ENCODE assay signal across 14 cellular contexts in genomic region chr3:69890094-69890493, GRCh38.
DNase-seq lines count a peak whose midpoint lies in the region; ATAC-seq and TF ChIP-seq lines count a peak whose summit lies in the region.
"Had no signal": no experiment of that assay in that cellular context is flagged by ENCODE, and none has a peak within 500 bp of the region (broad histone marks: within the 10 kb centered on the region; RNA-seq: fewer than 3 reads in every experiment).

No MANE protein-coding gene starts in this region.

- H3K4me1 ChIP-seq in mammary epithelial cell (ENCODE audit: insufficient read depth, low read length): peaks cover 9% of the 10 kb centered on the region

- H3K27me3 ChIP-seq in mammary epithelial cell (ENCODE audit: insufficient read depth, low read length): no peaks in the 10 kb centered on the region
- H3K27me3 ChIP-seq: hepatocyte, uterus had no signal

- no peak overlapping the region for H2AFZ ChIP-seq in mammary epithelial cell (ENCODE audit: low read depth, low read length)
- H2AFZ ChIP-seq: hepatocyte had no signal

- H3K36me3 ChIP-seq in mammary epithelial cell (ENCODE audit: insufficient read depth, low read length): no peaks in the 10 kb centered on the region
- H3K36me3 ChIP-seq: uterus had no signal

- no peak overlapping the region for H3K4me3 ChIP-seq in mammary epithelial cell (replicated peaks in 1 of 3; ENCODE audit: insufficient read depth in 1 of 3, low read depth in 2 of 3, low read length in 3 of 3)
- H3K4me3 ChIP-seq: hepatocyte, uterus had no signal

- DNase-seq in activated T-cell treated with anti-CD3 and anti-CD28 coated beads, Interleukin-2, amount 50 U/mL, for 4 hours: no peak
- DNase-seq in activated T-cell treated with anti-CD3 and anti-CD28 coated beads, Interleukin-2, amount 50 U/mL, for 24 hours: no peak
- peak; percentile 42 for DNase-seq in HS-5 (ENCODE audit: low read depth)
- peak; percentile 84 for DNase-seq in mammary epithelial cell
- DNase-seq in renal cortical epithelial cell (ENCODE audit: low read depth): peak; percentile 78
- DNase-seq in glutamatergic neuron: no peak
- no peak for DNase-seq in DMS79 (lab: John Stamatoyannopoulos, UW)
- DNase-seq: activated CD8-positive, alpha-beta memory T cell treated with anti-CD3 and anti-CD28 coated beads, Interleukin-2, amount 50 U/mL, for 4 hours; NCI-H1417 treated with DMSO at 0.1 percent for 48 hours; uterus had no signal

- TF ChIP-seq CTCF in mammary epithelial cell (conservative IDR thresholded peaks at IDR 0.05 in 1 of 2, IDR thresholded peaks at IDR 0.05 in 1 of 2; ENCODE audit: extremely low read depth in 1 of 2, insufficient read depth in 1 of 2, low read depth in 1 of 2, low read length in 2 of 2) (no peak), glutamatergic neuron (IDR thresholded peaks at IDR 0.05; ENCODE audit: partially characterized antibody, unreplicated experiment) (no peak)

- no peak overlapping the region for H3K27ac ChIP-seq in mammary epithelial cell (ENCODE audit: insufficient read depth, low read depth, low read length)
- H3K27ac ChIP-seq: hepatocyte, uterus had no signal

- no TSS peak for BruUV-seq in mammary epithelial cell (replicated peaks; lab: Mats Ljungman, UMichigan)

- H3K4me2 ChIP-seq in mammary epithelial cell (ENCODE audit: insufficient read depth, low read depth, low read length): no peak overlapping the region
- H3K4me2 ChIP-seq: hepatocyte had no signal

- no peaks in the 10 kb centered on the region for H3K79me2 ChIP-seq in mammary epithelial cell (ENCODE audit: insufficient read depth, low read length)
- H3K79me2 ChIP-seq: hepatocyte had no signal

- no peaks in the 10 kb centered on the region for H3K27me3 Mint-ChIP-seq in activated T-cell treated with anti-CD3 and anti-CD28 coated beads, Interleukin-2, amount 50 U/mL, for 4 hours (ENCODE audit: low read depth)
- peaks cover 4% of the 10 kb centered on the region for H3K27me3 Mint-ChIP-seq in activated T-cell treated with anti-CD3 and anti-CD28 coated beads, Interleukin-2, amount 50 U/mL, for 24 hours
- H3K27me3 Mint-ChIP-seq in glutamatergic neuron (ENCODE audit: unreplicated experiment): no peaks in the 10 kb centered on the region

- H3K4me3 Mint-ChIP-seq in activated T-cell treated with anti-CD3 and anti-CD28 coated beads, Interleukin-2, amount 50 U/mL, for 4 hours: no peak overlapping the region
- H3K4me3 Mint-ChIP-seq in activated T-cell treated with anti-CD3 and anti-CD28 coated beads, Interleukin-2, amount 50 U/mL, for 24 hours: no peak overlapping the region
- no peak overlapping the region for H3K4me3 Mint-ChIP-seq in glutamatergic neuron (ENCODE audit: unreplicated experiment)
- H3K4me3 Mint-ChIP-seq: nephron; stimulated activated naive CD8-positive, alpha-beta T cell treated with anti-CD3 and anti-CD28 coated beads, Interleukin-15, Interleukin-2, amounts not matched to agents 100 ng/mL and 50 ng/mL, for 24 hours had no signal

- no peaks in the 10 kb centered on the region for H4K20me1 ChIP-seq in mammary epithelial cell (ENCODE audit: insufficient read depth, low read length)

- intact Hi-C loops in mammary epithelial cell (cut with micrococcal nuclease): no loop called here

- H3K9ac ChIP-seq in mammary epithelial cell (ENCODE audit: insufficient read depth, low read length): no peak overlapping the region

- WGBS in mammary epithelial cell (ENCODE audit: low coverage, missing lambda C conversion rate): 79% methylated on average over 4 of the region's 4 CpGs

- H3K9me3 ChIP-seq in mammary epithelial cell (replicated peaks; ENCODE audit: insufficient read depth, low read length): no peaks in the 10 kb centered on the region
- H3K9me3 ChIP-seq: uterus had no signal

- H3K27ac Mint-ChIP-seq in activated T-cell treated with anti-CD3 and anti-CD28 coated beads, Interleukin-2, amount 50 U/mL, for 24 hours: no peak overlapping the region
- no peak overlapping the region for H3K27ac Mint-ChIP-seq in glutamatergic neuron (ENCODE audit: unreplicated experiment)
- H3K27ac Mint-ChIP-seq: nephron; stimulated activated naive CD8-positive, alpha-beta T cell treated with anti-CD3 and anti-CD28 coated beads, Interleukin-15, Interleukin-2, amounts not matched to agents 100 ng/mL and 50 ng/mL, for 24 hours had no signal

- ATAC-seq in activated T-cell treated with anti-CD3 and anti-CD28 coated beads, Interleukin-2, amount 50 U/mL, for 4 hours: peak; percentile 94
- ATAC-seq in HG03520 (IDR thresholded peaks at IDR 0.05; ENCODE audit: unreplicated experiment): no peak

- CTCF ChIA-PET in mammary epithelial cell (lab: Charles Lee; ENCODE audit: low non-redundant PET): no interaction called here

- no peaks in the 10 kb centered on the region for H3K9me3 Mint-ChIP-seq in activated T-cell treated with anti-CD3 and anti-CD28 coated beads, Interleukin-2, amount 50 U/mL, for 4 hours
- H3K9me3 Mint-ChIP-seq in activated T-cell treated with anti-CD3 and anti-CD28 coated beads, Interleukin-2, amount 50 U/mL, for 24 hours: no peaks in the 10 kb centered on the region
- H3K9me3 Mint-ChIP-seq in glutamatergic neuron (ENCODE audit: unreplicated experiment): no peaks in the 10 kb centered on the region
- H3K9me3 Mint-ChIP-seq: nephron; stimulated activated naive CD8-positive, alpha-beta T cell treated with anti-CD3 and anti-CD28 coated beads, Interleukin-15, Interleukin-2, amounts not matched to agents 100 ng/mL and 50 ng/mL, for 24 hours had no signal

- dilution Hi-C loops in mammary epithelial cell (cut with HindIII; ENCODE audit: low sequenced_read_pairs): no loop called here

- in situ Hi-C loops in mammary epithelial cell (cut with MboI; ENCODE audit: low sequenced_read_pairs in 2 of 2): no loop called here

- no peaks in the 10 kb centered on the region for H3K4me1 Mint-ChIP-seq in activated T-cell treated with anti-CD3 and anti-CD28 coated beads, Interleukin-2, amount 50 U/mL, for 4 hours (ENCODE audit: low read depth)
- H3K4me1 Mint-ChIP-seq in activated T-cell treated with anti-CD3 and anti-CD28 coated beads, Interleukin-2, amount 50 U/mL, for 24 hours (ENCODE audit: low read depth): peaks cover 6% of the 10 kb centered on the region
- H3K4me1 Mint-ChIP-seq in glutamatergic neuron (ENCODE audit: low read depth, unreplicated experiment): no peaks in the 10 kb centered on the region
- H3K4me1 Mint-ChIP-seq: nephron had no signal

- H3K36me3 Mint-ChIP-seq in activated T-cell treated with anti-CD3 and anti-CD28 coated beads, Interleukin-2, amount 50 U/mL, for 4 hours (ENCODE audit: insufficient read depth): no peaks in the 10 kb centered on the region
- no peaks in the 10 kb centered on the region for H3K36me3 Mint-ChIP-seq in activated T-cell treated with anti-CD3 and anti-CD28 coated beads, Interleukin-2, amount 50 U/mL, for 24 hours (ENCODE audit: low read depth)
- no peaks in the 10 kb centered on the region for H3K36me3 Mint-ChIP-seq in glutamatergic neuron (ENCODE audit: unreplicated experiment)

Comparison
In these comparisons a context has a peak if more than half of its experiments do, and no peak if none do; other contexts are left out.
1. DNase-seq: peak in HS-5 (single experiment), mammary epithelial cell (single experiment) and renal cortical epithelial cell (single experiment); none in activated T-cell treated with anti-CD3 and anti-CD28 coated beads, Interleukin-2, amount 50 U/mL, for 4 hours (single experiment), activated T-cell treated with anti-CD3 and anti-CD28 coated beads, Interleukin-2, amount 50 U/mL, for 24 hours (single experiment), glutamatergic neuron (single experiment) and DMS79 (single experiment).